ENCODE assay signal across 10 cellular contexts in the genomic region with DNA sequence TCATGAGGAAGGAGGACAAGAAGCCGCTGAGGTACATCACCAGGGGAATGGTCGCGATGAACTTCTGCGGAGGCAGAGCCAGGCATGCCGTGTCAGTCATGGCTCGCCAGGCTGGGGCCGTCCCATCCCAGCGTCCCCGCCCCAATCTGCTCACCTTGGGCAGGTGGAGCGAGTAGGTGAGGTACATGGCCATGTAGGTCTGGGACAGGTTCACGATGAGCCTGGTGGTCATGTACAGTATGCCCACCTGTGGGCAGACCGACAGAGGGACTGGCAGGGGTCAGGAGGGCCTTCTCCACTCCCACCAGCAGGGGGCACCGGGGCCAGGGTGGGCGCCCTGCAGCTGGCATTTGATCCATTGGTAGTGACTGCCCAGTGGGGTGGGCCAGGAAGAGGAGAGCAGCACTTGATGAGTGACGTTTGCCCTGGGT. TPM values are rescaled to one million over a fixed set of nuclear protein-coding genes. Genes with fewer than 3 reads are reported as not detected.
DNase-seq lines count a peak whose midpoint lies in the region; ATAC-seq, FAIRE-seq and TF ChIP-seq lines count a peak whose summit lies in the region.
"Had no signal": no experiment of that assay in that cellular context is flagged by ENCODE, and none has a peak within 500 bp of the region (broad histone marks: within the 10 kb centered on the region; RNA-seq: fewer than 3 reads in every experiment).

No MANE protein-coding gene starts in this region.

- no peaks in the 10 kb centered on the region for H3K27me3 ChIP-seq in endothelial cell of umbilical vein (ENCODE audit: control insufficient read depth in 2 of 2, insufficient read depth in 2 of 2, low read length in 2 of 2)
- H3K27me3 ChIP-seq: tibial artery had no signal

- dilution Hi-C loops in endothelial cell of umbilical vein (cut with MboI; ENCODE audit: extremely low pct_ligation_motif_present, low sequenced_read_pairs), result no loop called here

- no peak overlapping the region for H2AFZ ChIP-seq in endothelial cell of umbilical vein (ENCODE audit: low read depth, low read length)

- no peak overlapping the region for H3K4me2 ChIP-seq in endothelial cell of umbilical vein (ENCODE audit: insufficient read depth, low read length)

- peaks cover 2% of the 10 kb centered on the region for H3K79me2 ChIP-seq in endothelial cell of umbilical vein (ENCODE audit: control insufficient read depth, insufficient read depth, low read length)

- no peaks in the 10 kb centered on the region for H3K9me1 ChIP-seq in endothelial cell of umbilical vein (replicated peaks; ENCODE audit: control insufficient read depth, extremely low read depth, insufficient read depth, low read length)

- no peak overlapping the region for H3K9ac ChIP-seq in endothelial cell of umbilical vein (replicated peaks; ENCODE audit: extremely low read depth, insufficient read depth, low read length)

- no peak overlapping the region for H3K27ac ChIP-seq in endothelial cell of umbilical vein (ENCODE audit: insufficient read depth, low read depth, low read length)
- H3K27ac ChIP-seq: tibial artery had no signal

- no peak for TF ChIP-seq POLR2A in endothelial cell of umbilical vein (IDR thresholded peaks at IDR 0.05; ENCODE audit: low read depth, low read length)

- DNase-seq in DMS 273 (lab: John Stamatoyannopoulos, UW; ENCODE audit: unreplicated experiment) (peak; percentile 57), DMS 273 treated with DMSO at 0.1 percent for 48 hours (lab: John Stamatoyannopoulos, UW) (no peak), SK-MEL-5 (ENCODE audit: low read depth, low spot score) (peak; percentile 79), endothelial cell of umbilical vein (ENCODE audit: low read depth, low spot score) (no peak), iPS-NIHi7 (ENCODE audit: extremely low spot score) (no peak), islet precursor cell (no peak)
- DNase-seq in stimulated activated CD8-positive, alpha-beta memory T cell treated with anti-CD3 and anti-CD28 coated beads, Interleukin-15, amount 100 ng/mL, for 24 hours (ENCODE audit: low read depth), result peak; percentile 30

- TF ChIP-seq CTCF in endothelial cell of umbilical vein (IDR thresholded peaks at IDR 0.05; ENCODE audit: extremely low read depth in 1 of 2, insufficient read depth in 1 of 2, low read depth in 1 of 2, low read length in 2 of 2), result peak; percentile 62 to 75

- H3K36me3 ChIP-seq in endothelial cell of umbilical vein (ENCODE audit: control insufficient read depth in 2 of 2, extremely low read depth in 1 of 2, insufficient read depth in 2 of 2, low read length in 2 of 2), result peaks cover 2 to 10% of the 10 kb centered on the region in 2 experiments

- in situ Hi-C loops in SK-MEL-5 (cut with HindIII; ENCODE audit: low pct_unique_long_range_greater_than_20kb, low sequenced_read_pairs), result no loop called here

- POLR2A ChIA-PET in endothelial cell of umbilical vein (lab: Charles Lee), result no interaction called here

- no peak overlapping the region for H3K4me3 ChIP-seq in endothelial cell of umbilical vein (replicated peaks in 1 of 3; ENCODE audit: insufficient read depth in 1 of 3, low read depth in 1 of 3, low read length in 3 of 3)
- H3K4me3 ChIP-seq: tibial artery had no signal

- no TSS peak for BruUV-seq in endothelial cell of umbilical vein (replicated peaks; lab: Mats Ljungman, UMichigan)

- no peaks in the 10 kb centered on the region for H3K4me1 ChIP-seq in endothelial cell of umbilical vein (ENCODE audit: control insufficient read depth, extremely low read depth, insufficient read depth, low read length)

- ATAC-seq in HG02885 (IDR thresholded peaks at IDR 0.05; ENCODE audit: poor library complexity, unreplicated experiment), result no peak

- H3K9me3 ChIP-seq in endothelial cell of umbilical vein (replicated peaks; ENCODE audit: control insufficient read depth, insufficient read depth, low read length), result no peaks in the 10 kb centered on the region
- H3K9me3 ChIP-seq: tibial artery had no signal

- no peak for FAIRE-seq in endothelial cell of umbilical vein (lab: Jason Lieb, UNC)
- FAIRE-seq: A204.1 had no signal

- H4K20me1 ChIP-seq in endothelial cell of umbilical vein (replicated peaks; ENCODE audit: control insufficient read depth, extremely low read depth, insufficient read depth, low read length), result no peaks in the 10 kb centered on the region

- intact Hi-C loops in endothelial cell of umbilical vein (cut with micrococcal nuclease), result no loop called here

- CTCF ChIA-PET in endothelial cell of umbilical vein (lab: Charles Lee), result interaction anchor here (1.0 to 3.5 kb wide), 3 partner anchors 8 to 159 kb away, joined by 3 to 12 read pairs (median 4); a partner anchor contains a TSS

TF ChIP-seq in endothelial cell of umbilical vein, 7 proteins besides CTCF, POLR2A, EP300 and RAD21:
- TF ChIP-seq GATA2 (IDR thresholded peaks at IDR 0.05; ENCODE audit: insufficient read depth, insufficient read length, low read depth, low read length), result no peak
TF ChIP-seq in endothelial cell of umbilical vein: peak in this region for 0.

RNA-seq across cellular contexts. Expression of a gene that starts 8.3 kb away (rescaled TPM):
- total RNA-seq in SK-MEL-5 (2014; rRNA removed; shearing (Covaris generic)), result not detected in 2 replicates
- polyA plus RNA-seq in SK-MEL-5 (2015; cell fraction: cytosol; rRNA removed), result not detected in 2 replicates
- polyA plus RNA-seq in SK-MEL-5 (2015; cell fraction: nucleus; rRNA removed), result not detected in 2 replicates
- 0.53 and 0.73 TPM in 2 replicates for total RNA-seq in endothelial cell of umbilical vein
- not detected in 2 replicates for polyA plus RNA-seq in endothelial cell of umbilical vein
- polyA plus RNA-seq in endothelial cell of umbilical vein (2011; cell fraction: cytosol; rRNA removed), result not detected in 2 replicates
- polyA plus RNA-seq in endothelial cell of umbilical vein (2011; cell fraction: nucleus; rRNA removed), result not detected in 2 replicates
- 0.83 TPM in 1 of 2 replicates, not detected in the other for polyA plus RNA-seq in endothelial cell of umbilical vein (2012)
- polyA minus RNA-seq in endothelial cell of umbilical vein, result not detected in 2 replicates
- not detected for polyA minus RNA-seq in endothelial cell of umbilical vein (2011; cell fraction: cytosol; rRNA and poly(A)+ RNA removed)
- not detected in 2 replicates for polyA minus RNA-seq in endothelial cell of umbilical vein (2011; cell fraction: nucleus; rRNA and poly(A)+ RNA removed)

RNA-seq across cellular contexts. Expression of a gene that starts 10.1 kb away (rescaled TPM):
- 2,457 and 2,669 TPM in 2 replicates for total RNA-seq in SK-MEL-5 (2014; rRNA removed; shearing (Covaris generic))
- polyA plus RNA-seq in SK-MEL-5 (2015; cell fraction: cytosol; rRNA removed), result 3,611 and 3,895 TPM in 2 replicates
- 2,394 and 2,412 TPM in 2 replicates for polyA plus RNA-seq in SK-MEL-5 (2015; cell fraction: nucleus; rRNA removed)
- total RNA-seq in endothelial cell of umbilical vein, result 78.9 and 80.4 TPM in 2 replicates
- polyA plus RNA-seq in endothelial cell of umbilical vein, result 51.7 and 66.9 TPM in 2 replicates
- 27.4 and 38.4 TPM in 2 replicates for polyA plus RNA-seq in endothelial cell of umbilical vein (2011; cell fraction: cytosol; rRNA removed)
- 102 and 113 TPM in 2 replicates for polyA plus RNA-seq in endothelial cell of umbilical vein (2011; cell fraction: nucleus; rRNA removed)
- 49.8 and 67.4 TPM in 2 replicates for polyA plus RNA-seq in endothelial cell of umbilical vein (2012)
- polyA minus RNA-seq in endothelial cell of umbilical vein, result 34.5 and 41.8 TPM in 2 replicates
- 649 TPM for polyA minus RNA-seq in endothelial cell of umbilical vein (2011; cell fraction: cytosol; rRNA and poly(A)+ RNA removed)
- polyA minus RNA-seq in endothelial cell of umbilical vein (2011; cell fraction: nucleus; rRNA and poly(A)+ RNA removed), result 24.4 and 34.2 TPM in 2 replicates

RNA-seq across cellular contexts. Expression of a gene that starts 25.4 kb away (rescaled TPM):
- 550 and 588 TPM in 2 replicates for total RNA-seq in SK-MEL-5 (2014; rRNA removed; shearing (Covaris generic))
- 1,015 and 1,089 TPM in 2 replicates for polyA plus RNA-seq in SK-MEL-5 (2015; cell fraction: cytosol; rRNA removed)
- polyA plus RNA-seq in SK-MEL-5 (2015; cell fraction: nucleus; rRNA removed), result 1,678 and 1,969 TPM in 2 replicates
- total RNA-seq in endothelial cell of umbilical vein, result 98.0 and 98.2 TPM in 2 replicates
- polyA plus RNA-seq in endothelial cell of umbilical vein, result 53.2 and 63.9 TPM in 2 replicates
- polyA plus RNA-seq in endothelial cell of umbilical vein (2011; cell fraction: cytosol; rRNA removed), result 43.3 and 57.2 TPM in 2 replicates
- polyA plus RNA-seq in endothelial cell of umbilical vein (2011; cell fraction: nucleus; rRNA removed), result 104 and 115 TPM in 2 replicates
- polyA plus RNA-seq in endothelial cell of umbilical vein (2012), result 55.7 and 69.0 TPM in 2 replicates
- polyA minus RNA-seq in endothelial cell of umbilical vein, result 14.0 and 17.1 TPM in 2 replicates
- polyA minus RNA-seq in endothelial cell of umbilical vein (2011; cell fraction: cytosol; rRNA and poly(A)+ RNA removed), result 123 TPM
- polyA minus RNA-seq in endothelial cell of umbilical vein (2011; cell fraction: nucleus; rRNA and poly(A)+ RNA removed), result 11.3 and 18.5 TPM in 2 replicates

RNA-seq across cellular contexts. Expression of a gene that starts 38.0 kb away (rescaled TPM):
- 0.29 and 0.45 TPM in 2 replicates for total RNA-seq in SK-MEL-5 (2014; rRNA removed; shearing (Covaris generic))
- polyA plus RNA-seq in SK-MEL-5 (2015; cell fraction: cytosol; rRNA removed), result 0.83 and 1.2 TPM in 2 replicates
- polyA plus RNA-seq in SK-MEL-5 (2015; cell fraction: nucleus; rRNA removed), result 0.57 and 0.76 TPM in 2 replicates
- total RNA-seq in endothelial cell of umbilical vein, result 6.6 and 7.1 TPM in 2 replicates
- polyA plus RNA-seq in endothelial cell of umbilical vein, result 1.9 and 2.2 TPM in 2 replicates
- polyA plus RNA-seq in endothelial cell of umbilical vein (2011; cell fraction: cytosol; rRNA removed), result 1.9 and 2.1 TPM in 2 replicates
- 2.3 and 2.8 TPM in 2 replicates for polyA plus RNA-seq in endothelial cell of umbilical vein (2011; cell fraction: nucleus; rRNA removed)
- 1.1 and 1.5 TPM in 2 replicates for polyA plus RNA-seq in endothelial cell of umbilical vein (2012)
- 1.8 and 2.5 TPM in 2 replicates for polyA minus RNA-seq in endothelial cell of umbilical vein
- polyA minus RNA-seq in endothelial cell of umbilical vein (2011; cell fraction: cytosol; rRNA and poly(A)+ RNA removed), result 6.8 TPM
- polyA minus RNA-seq in endothelial cell of umbilical vein (2011; cell fraction: nucleus; rRNA and poly(A)+ RNA removed), result 0.43 and 0.63 TPM in 2 replicates

RNA-seq across cellular contexts. Expression of a gene that starts 41.2 kb away (rescaled TPM):
- 22.6 and 26.9 TPM in 2 replicates for total RNA-seq in SK-MEL-5 (2014; rRNA removed; shearing (Covaris generic))
- 30.2 and 34.6 TPM in 2 replicates for polyA plus RNA-seq in SK-MEL-5 (2015; cell fraction: cytosol; rRNA removed)
- 54.4 and 59.7 TPM in 2 replicates for polyA plus RNA-seq in SK-MEL-5 (2015; cell fraction: nucleus; rRNA removed)
- total RNA-seq in endothelial cell of umbilical vein, result 60.4 and 60.5 TPM in 2 replicates
- 35.9 and 45.0 TPM in 2 replicates for polyA plus RNA-seq in endothelial cell of umbilical vein
- polyA plus RNA-seq in endothelial cell of umbilical vein (2011; cell fraction: cytosol; rRNA removed), result 29.1 and 36.7 TPM in 2 replicates
- 99.4 and 104 TPM in 2 replicates for polyA plus RNA-seq in endothelial cell of umbilical vein (2011; cell fraction: nucleus; rRNA removed)
- polyA plus RNA-seq in endothelial cell of umbilical vein (2012), result 48.6 and 54.3 TPM in 2 replicates
- 22.6 and 36.2 TPM in 2 replicates for polyA minus RNA-seq in endothelial cell of umbilical vein
- 12.0 TPM for polyA minus RNA-seq in endothelial cell of umbilical vein (2011; cell fraction: cytosol; rRNA and poly(A)+ RNA removed)
- polyA minus RNA-seq in endothelial cell of umbilical vein (2011; cell fraction: nucleus; rRNA and poly(A)+ RNA removed), result 28.3 and 47.8 TPM in 2 replicates

Comparison
In these comparisons a context has a peak if more than half of its experiments do, and no peak if none do; other contexts are left out.
1. DNase-seq: peak in DMS 273 (single experiment), SK-MEL-5 (single experiment) and stimulated activated CD8-positive, alpha-beta memory T cell treated with anti-CD3 and anti-CD28 coated beads, Interleukin-15, amount 100 ng/mL, for 24 hours (single experiment); none in DMS 273 treated with DMSO at 0.1 percent for 48 hours (single experiment), endothelial cell of umbilical vein (single experiment), iPS-NIHi7 (single experiment) and islet precursor cell (single experiment).
2. RNA of a gene that starts 10.1 kb away (total RNA-seq): 2,457 to 2,669 TPM in SK-MEL-5; 78.9 to 80.4 TPM in endothelial cell of umbilical vein; every median in the first group is over 10 times any median in the second.